Comparison of ENCODE assay signal across 9 cellular contexts in genomic region chr9:135833864-135834263, GRCh38.
"Had no signal": no experiment of that assay in that cellular context is flagged by ENCODE, and none has a peak within 500 bp of the region (broad histone marks: within the 10 kb centered on the region; RNA-seq: fewer than 3 reads in every experiment).

No MANE protein-coding gene starts in this region.

- H3K4me3 ChIP-seq: GM23248 had no signal

- H3K4me3 Mint-ChIP-seq: H9, HFFc6, IgD-negative memory B cell had no signal

- H3K27me3 Mint-ChIP-seq: IgD-negative memory B cell had no signal

- H3K27ac ChIP-seq: GM23248, HL-60 had no signal

- H3K27ac Mint-ChIP-seq: H9, HFFc6, IgD-negative memory B cell had no signal

- H3K9ac ChIP-seq: GM23248 had no signal

- ATAC-seq: HepG2 had no signal

- H2AFZ ChIP-seq: GM23248 had no signal

- H3K9me3 Mint-ChIP-seq: H9 had no signal

- FAIRE-seq: H1, H54, HepG2 had no signal

- DNase-seq: GM23248, H9, HCEC 1CT, HFFc6 had no signal
